18 cellular contexts compared by ENCODE assay signal in the genomic region with DNA sequence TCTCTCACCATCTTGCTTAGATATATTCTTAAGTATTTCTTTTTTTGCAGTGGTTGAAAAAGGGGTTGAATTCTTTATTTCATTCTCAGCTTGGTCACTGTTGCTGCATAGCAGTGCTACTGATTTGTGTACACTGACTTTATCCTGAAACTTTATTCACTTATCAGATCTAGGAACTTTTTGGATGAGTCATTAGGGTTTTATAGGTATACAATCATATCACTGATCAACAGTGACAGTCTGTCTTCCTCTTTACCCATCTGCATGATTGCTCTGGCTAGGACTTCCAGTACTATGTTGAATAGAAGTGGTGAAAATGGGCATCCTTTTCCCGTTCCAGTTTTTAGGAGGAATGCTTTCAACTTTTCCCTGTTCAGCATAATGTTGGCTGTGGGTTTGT. TPM values are rescaled to one million over a fixed set of nuclear protein-coding genes. Genes with fewer than 3 reads are reported as not detected.
A peak's percentile ranks its signal among the peaks of the same experiment; 100 is the strongest.
DNase-seq lines count a peak whose midpoint lies in the region; ATAC-seq and TF ChIP-seq lines count a peak whose summit lies in the region.
"Had no signal": no experiment of that assay in that cellular context is flagged by ENCODE, and none has a peak within 500 bp of the region (broad histone marks: within the 10 kb centered on the region; RNA-seq: fewer than 3 reads in every experiment).

No MANE protein-coding gene starts in this region.

- no peak for TF ChIP-seq CTCF in activated CD8-positive, alpha-beta T cell treated with anti-CD3 and anti-CD28 coated beads for 36 hours (IDR thresholded peaks at IDR 0.05)

- no peak overlapping the region for H3K27ac Mint-ChIP-seq in activated CD8-positive, alpha-beta T cell treated with anti-CD3 and anti-CD28 coated beads for 36 hours
- no peak overlapping the region for H3K27ac Mint-ChIP-seq in activated CD8-positive, alpha-beta T cell treated with anti-CD3 and anti-CD28 coated beads, Interleukin-2, amount 10 ng/mL, durations not matched to agents 7 days and 5 days
- H3K27ac Mint-ChIP-seq in activated T-helper 17 cell treated with anti-CD3 and anti-CD28 coated beads, Interleukin-2, amount 50 U/mL, for 72 hours, result no peak overlapping the region
- H3K27ac Mint-ChIP-seq: CD4-positive, alpha-beta T cell had no signal

- H3K36me3 Mint-ChIP-seq in activated CD8-positive, alpha-beta T cell treated with anti-CD3 and anti-CD28 coated beads for 36 hours (ENCODE audit: low read depth), result no peaks in the 10 kb centered on the region
- no peaks in the 10 kb centered on the region for H3K36me3 Mint-ChIP-seq in activated CD8-positive, alpha-beta T cell treated with anti-CD3 and anti-CD28 coated beads, Interleukin-2, amount 10 ng/mL, durations not matched to agents 7 days and 5 days (ENCODE audit: low read depth)
- no peaks in the 10 kb centered on the region for H3K36me3 Mint-ChIP-seq in activated T-helper 17 cell treated with anti-CD3 and anti-CD28 coated beads, Interleukin-2, amount 50 U/mL, for 72 hours (ENCODE audit: low read depth)

- POLR2A ChIA-PET in activated CD8-positive, alpha-beta T cell treated with anti-CD3 and anti-CD28 coated beads for 36 hours (lab: Charles Lee), result no interaction called here
- POLR2A ChIA-PET in activated CD8-positive, alpha-beta T cell treated with anti-CD3 and anti-CD28 coated beads, Interleukin-2, amount 10 ng/mL, durations not matched to agents 7 days and 5 days (lab: Charles Lee), result no interaction called here

- H3K27me3 Mint-ChIP-seq in activated CD8-positive, alpha-beta T cell treated with anti-CD3 and anti-CD28 coated beads for 36 hours, result peaks cover 15% of the 10 kb centered on the region
- H3K27me3 Mint-ChIP-seq in activated CD8-positive, alpha-beta T cell treated with anti-CD3 and anti-CD28 coated beads, Interleukin-2, amount 10 ng/mL, durations not matched to agents 7 days and 5 days (ENCODE audit: low read depth), result peaks cover 35% of the 10 kb centered on the region
- H3K27me3 Mint-ChIP-seq in activated T-helper 17 cell treated with anti-CD3 and anti-CD28 coated beads, Interleukin-2, amount 50 U/mL, for 72 hours, result peaks cover 12% of the 10 kb centered on the region

- ATAC-seq in activated CD8-positive, alpha-beta T cell treated with anti-CD3 and anti-CD28 coated beads for 36 hours, result peak; percentile 27
- no peak for ATAC-seq in activated CD8-positive, alpha-beta T cell treated with anti-CD3 and anti-CD28 coated beads, Interleukin-2, amount 10 ng/mL, durations not matched to agents 7 days and 5 days
- peak; percentile 26 for ATAC-seq in activated T-helper 17 cell treated with anti-CD3 and anti-CD28 coated beads, Interleukin-2, amount 50 U/mL, for 72 hours (replicated peaks)
- ATAC-seq in GM21390 (IDR thresholded peaks at IDR 0.05; ENCODE audit: unreplicated experiment) (no peak), GM19397 (IDR thresholded peaks at IDR 0.05; ENCODE audit: unreplicated experiment) (no peak)
- ATAC-seq: A549, GM12878 had no signal

- CTCF ChIA-PET in activated CD8-positive, alpha-beta T cell treated with anti-CD3 and anti-CD28 coated beads for 36 hours (lab: Charles Lee), result no interaction called here
- CTCF ChIA-PET in activated CD8-positive, alpha-beta T cell treated with anti-CD3 and anti-CD28 coated beads, Interleukin-2, amount 10 ng/mL, durations not matched to agents 7 days and 5 days (lab: Charles Lee), result no interaction called here

- intact Hi-C loops in activated CD8-positive, alpha-beta T cell treated with anti-CD3 and anti-CD28 coated beads for 36 hours (cut with micrococcal nuclease), result loop anchor here (10.0 kb wide), 1 partner anchor 176 kb away; no protein-coding TSS in a partner anchor

- no peaks in the 10 kb centered on the region for H3K9me3 Mint-ChIP-seq in activated CD8-positive, alpha-beta T cell treated with anti-CD3 and anti-CD28 coated beads for 36 hours
- H3K9me3 Mint-ChIP-seq in activated CD8-positive, alpha-beta T cell treated with anti-CD3 and anti-CD28 coated beads, Interleukin-2, amount 10 ng/mL, durations not matched to agents 7 days and 5 days (ENCODE audit: insufficient read depth), result no peaks in the 10 kb centered on the region
- H3K9me3 Mint-ChIP-seq in activated T-helper 17 cell treated with anti-CD3 and anti-CD28 coated beads, Interleukin-2, amount 50 U/mL, for 72 hours, result no peaks in the 10 kb centered on the region
- H3K9me3 Mint-ChIP-seq: CD4-positive, alpha-beta T cell had no signal

- no peak for DNase-seq in activated CD8-positive, alpha-beta T cell treated with anti-CD3 and anti-CD28 coated beads for 36 hours
- no peak for DNase-seq in activated CD8-positive, alpha-beta T cell treated with anti-CD3 and anti-CD28 coated beads, Interleukin-2, amount 10 ng/mL, durations not matched to agents 7 days and 5 days
- DNase-seq in ELR (ENCODE audit: low read depth), result peak; percentile 12
- no peak for DNase-seq in superior temporal gyrus (ENCODE audit: extremely low spot score)
- DNase-seq: AML-193; Caco-2; CD4-positive, alpha-beta T cell; DMS153; DMS79; GM23248 had no signal

- no peak overlapping the region for H3K4me3 Mint-ChIP-seq in activated CD8-positive, alpha-beta T cell treated with anti-CD3 and anti-CD28 coated beads for 36 hours
- H3K4me3 Mint-ChIP-seq in activated CD8-positive, alpha-beta T cell treated with anti-CD3 and anti-CD28 coated beads, Interleukin-2, amount 10 ng/mL, durations not matched to agents 7 days and 5 days, result no peak overlapping the region
- no peak overlapping the region for H3K4me3 Mint-ChIP-seq in activated T-helper 17 cell treated with anti-CD3 and anti-CD28 coated beads, Interleukin-2, amount 50 U/mL, for 72 hours
- H3K4me3 Mint-ChIP-seq: CD4-positive, alpha-beta T cell had no signal

- H3K4me1 Mint-ChIP-seq in activated CD8-positive, alpha-beta T cell treated with anti-CD3 and anti-CD28 coated beads for 36 hours (ENCODE audit: low read depth), result no peaks in the 10 kb centered on the region
- H3K4me1 Mint-ChIP-seq in activated CD8-positive, alpha-beta T cell treated with anti-CD3 and anti-CD28 coated beads, Interleukin-2, amount 10 ng/mL, durations not matched to agents 7 days and 5 days (ENCODE audit: low read depth), result no peaks in the 10 kb centered on the region
- no peaks in the 10 kb centered on the region for H3K4me1 Mint-ChIP-seq in activated T-helper 17 cell treated with anti-CD3 and anti-CD28 coated beads, Interleukin-2, amount 50 U/mL, for 72 hours

RNA-seq across cellular contexts. Expression of a gene that starts 6.5 kb away (rescaled TPM):
- not detected for total RNA-seq in activated CD8-positive, alpha-beta T cell treated with anti-CD3 and anti-CD28 coated beads for 36 hours
- not detected for total RNA-seq in activated CD8-positive, alpha-beta T cell treated with anti-CD3 and anti-CD28 coated beads, Interleukin-2, amount 10 ng/mL, durations not matched to agents 7 days and 5 days
- total RNA-seq in activated T-helper 17 cell treated with anti-CD3 and anti-CD28 coated beads, Interleukin-2, amount 50 U/mL, for 72 hours, result under 1 TPM in 1 of 2 donors, not detected in 1; 0.32 TPM
- total RNA-seq: Caco-2; CD4-positive, alpha-beta T cell; G401; GM23248; H4; HT-29 had no signal

RNA-seq across cellular contexts. Expression of a gene that starts 6.5 kb away (rescaled TPM):
- 1 to 10 TPM; 7.3 to 7.6 TPM for total RNA-seq in activated CD8-positive, alpha-beta T cell treated with anti-CD3 and anti-CD28 coated beads for 36 hours
- 10 to 100 TPM; 10.9 to 11.9 TPM for total RNA-seq in activated CD8-positive, alpha-beta T cell treated with anti-CD3 and anti-CD28 coated beads, Interleukin-2, amount 10 ng/mL, durations not matched to agents 7 days and 5 days
- 10 to 100 TPM; 11.5 to 14.0 TPM for total RNA-seq in activated T-helper 17 cell treated with anti-CD3 and anti-CD28 coated beads, Interleukin-2, amount 50 U/mL, for 72 hours

Comparison
In these comparisons a context has a peak if more than half of its experiments do, and no peak if none do; other contexts are left out.
1. ATAC-seq: peak in activated CD8-positive, alpha-beta T cell treated with anti-CD3 and anti-CD28 coated beads for 36 hours (single experiment) and activated T-helper 17 cell treated with anti-CD3 and anti-CD28 coated beads, Interleukin-2, amount 50 U/mL, for 72 hours (single experiment); none in activated CD8-positive, alpha-beta T cell treated with anti-CD3 and anti-CD28 coated beads, Interleukin-2, amount 10 ng/mL, durations not matched to agents 7 days and 5 days (single experiment), GM21390 (single experiment) and GM19397 (single experiment).